Comparison of ENCODE assay signal across 11 cellular contexts in genomic region chr17:56023851-56024250, GRCh38.
"Had no signal": no experiment of that assay in that cellular context is flagged by ENCODE, and none has a peak within 500 bp of the region (broad histone marks: within the 10 kb centered on the region; RNA-seq: fewer than 3 reads in every experiment).

No MANE protein-coding gene starts in this region.

- H3K27me3 Mint-ChIP-seq: brain had no signal

- H3K4me3 Mint-ChIP-seq: activated B cell treated with CpG ODN at 0.5 μM for 24 hours, brain had no signal

- H3K9me3 Mint-ChIP-seq: activated B cell treated with CpG ODN at 0.5 μM for 24 hours, brain had no signal

- ATAC-seq: gastroesophageal sphincter, left lobe of liver, sciatic nerve had no signal

- H3K36me3 Mint-ChIP-seq: brain had no signal

- H3K27ac Mint-ChIP-seq: activated B cell treated with CpG ODN at 0.5 μM for 24 hours, brain had no signal

- DNase-seq: activated B cell treated with CpG ODN at 0.5 μM for 24 hours; activated CD4-positive, alpha-beta T cell treated with anti-CD3 and anti-CD28 coated beads, Interleukin-2, amount 50 U/mL, for 4 hours; activated naive CD4-positive, alpha-beta T cell treated with Interleukin-2 at 50 U/mL for 16 hours; central memory CD4-positive, alpha-beta T cell; colonic mucosa; midbrain; SW 1271 had no signal
